In the genomic region with DNA sequence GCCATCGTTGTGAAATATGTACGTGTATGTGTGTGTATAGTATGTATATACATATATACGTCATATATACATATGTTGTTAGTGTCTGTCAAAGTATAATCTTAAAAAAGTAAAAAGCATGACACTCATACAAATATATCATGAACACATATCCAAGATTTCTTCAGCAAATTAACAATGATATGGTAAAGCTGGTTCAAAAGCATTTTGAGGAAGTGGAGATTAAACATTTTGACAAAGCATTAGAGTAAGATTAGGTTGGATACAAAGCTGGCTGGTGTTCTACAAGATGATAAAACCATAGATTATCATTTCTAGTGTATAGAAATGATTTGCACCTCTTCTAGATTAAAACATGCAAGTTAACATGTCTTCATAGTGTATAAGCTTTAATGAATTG, we compare ENCODE assay signal across 8 cellular contexts. TPM values are rescaled to one million over a fixed set of nuclear protein-coding genes. Genes with fewer than 3 reads are reported as not detected.
DNase-seq lines count a peak whose midpoint lies in the region; ATAC-seq, FAIRE-seq and TF ChIP-seq lines count a peak whose summit lies in the region.

No MANE protein-coding gene starts in this region.

- TF ChIP-seq RAD21 in A549 (conservative IDR thresholded peaks at IDR 0.05 in 1 of 2, IDR thresholded peaks at IDR 0.05 in 1 of 2): no peak

- no peaks in the 10 kb centered on the region for H3K9me3 Mint-ChIP-seq in MCF 10A (ENCODE audit: unreplicated experiment)

- peak overlapping the region; percentile 69 for H3K4me2 ChIP-seq in A549

- TF ChIP-seq POLR2A in A549 (IDR thresholded peaks at IDR 0.05; ENCODE audit: low read length): no peak

- no peak for TF ChIP-seq CTCF in A549 (IDR thresholded peaks at IDR 0.05)
- no peak for TF ChIP-seq CTCF in HL-60 (IDR thresholded peaks at IDR 0.05; ENCODE audit: insufficient read depth, low read length)
- TF ChIP-seq CTCF in MCF 10A (IDR thresholded peaks at IDR 0.05; ENCODE audit: unreplicated experiment): no peak
- no peak for TF ChIP-seq CTCF in mucosa of descending colon (IDR thresholded peaks at IDR 0.05)

- H3K27ac ChIP-seq in A549 (peak overlapping the region; percentile 93 to 98), HL-60 (replicated peaks) (peak overlapping the region; percentile 99)

- intact Hi-C loops in MCF 10A (cut with micrococcal nuclease): loop anchor here (10.0 kb wide), 1 partner anchor 54 kb away; a partner anchor contains a TSS
- intact Hi-C loops in mucosa of descending colon (cut with DNase I, micrococcal nuclease): no loop called here

- peak overlapping the region; percentile 88 for H3K27ac Mint-ChIP-seq in MCF 10A (ENCODE audit: low read depth, unreplicated experiment)

- H3K4me3 Mint-ChIP-seq in MCF 10A (ENCODE audit: unreplicated experiment): peak overlapping the region; percentile 80

- BruUV-seq in MCF 10A (replicated peaks; lab: Mats Ljungman, UMichigan): TSS peak; percentile 93

- DNase-seq in A549 (ENCODE audit: low read depth in 1 of 2, low spot score in 1 of 2) (no peak), HL-60 (ENCODE audit: low read depth in 1 of 2, low spot score in 1 of 2) (no peak), MCF 10A (ENCODE audit: unreplicated experiment) (no peak), mucosa of descending colon (no peak), NCI-H187 treated with DMSO at 0.1 percent for 48 hours (lab: John Stamatoyannopoulos, UW) (no peak)

- H3K27me3 Mint-ChIP-seq in MCF 10A (ENCODE audit: insufficient read depth, unreplicated experiment): no peaks in the 10 kb centered on the region

- ATAC-seq in A549: no peak
- ATAC-seq in mucosa of descending colon: no peak
- ATAC-seq in HG03196 (IDR thresholded peaks at IDR 0.05; ENCODE audit: unreplicated experiment): no peak
- no peak for ATAC-seq in GM18511 (IDR thresholded peaks at IDR 0.05; ENCODE audit: unreplicated experiment)
- no peak for ATAC-seq in GM21390 (IDR thresholded peaks at IDR 0.05; ENCODE audit: unreplicated experiment)

- TF ChIP-seq EP300 in A549 (IDR thresholded peaks at IDR 0.05): no peak

- peaks cover 32% of the 10 kb centered on the region for H3K4me1 Mint-ChIP-seq in MCF 10A (ENCODE audit: insufficient read depth, unreplicated experiment)

- CTCF ChIA-PET in A549 (lab: Yijun Ruan, JAX): interaction anchor here (0.8 to 2.3 kb wide), 7 partner anchors 16 to 250 kb away, joined by 3 to 17 read pairs (median 4); no protein-coding TSS in a partner anchor
- CTCF ChIA-PET in MCF 10A (lab: Yijun Ruan, JAX): interaction anchor here (0.6 to 4.7 kb wide), 7 partner anchors 10 to 419 kb away, joined by 3 to 43 read pairs (median 4); no protein-coding TSS in a partner anchor

- FAIRE-seq in A549 (lab: Jason Lieb, UNC): no peak

- H3K4me3 ChIP-seq in A549: peak overlapping the region; percentile 88
- H3K4me3 ChIP-seq in HL-60 (replicated peaks; ENCODE audit: insufficient read depth, low read length): peak overlapping the region; percentile 69
- peak overlapping the region; percentile 93 for H3K4me3 ChIP-seq in mucosa of descending colon

- H3K9me3 ChIP-seq in A549 (no peaks in the 10 kb centered on the region), mucosa of descending colon (no peaks in the 10 kb centered on the region)

- no peaks in the 10 kb centered on the region for H3K36me3 ChIP-seq in mucosa of descending colon (ENCODE audit: low read depth)

- WGBS in A549 (ENCODE audit: missing lambda C conversion rate): 9% methylated on average over 3 of the region's 3 CpGs

- POLR2A ChIA-PET in A549 (lab: Yijun Ruan, JAX): interaction anchor here (0.7 to 1.8 kb wide), 6 partner anchors 43 to 516 kb away, joined by 3 to 8 read pairs (median 3); a partner anchor contains a TSS
- POLR2A ChIA-PET in MCF 10A (lab: Yijun Ruan, JAX): interaction anchor here (0.7 to 4.7 kb wide), 29 partner anchors 8 to 510 kb away, joined by 3 to 69 read pairs (median 5); a partner anchor contains a TSS

- peaks cover 13% of the 10 kb centered on the region for H3K4me1 ChIP-seq in A549
- peaks cover 28% of the 10 kb centered on the region for H3K4me1 ChIP-seq in mucosa of descending colon (ENCODE audit: low read depth)

- H3K36me3 Mint-ChIP-seq in MCF 10A (ENCODE audit: insufficient read depth, unreplicated experiment): peaks cover 1% of the 10 kb centered on the region

- no peaks in the 10 kb centered on the region for H3K27me3 ChIP-seq in HL-60 (ENCODE audit: insufficient read depth, poor library complexity, severe bottlenecking)

TF ChIP-seq in A549, 52 proteins besides CTCF, POLR2A, EP300 and RAD21:
- TF ChIP-seq BHLHE40 (IDR thresholded peaks at IDR 0.05; ENCODE audit: low read depth, low read length) (no peak), CEBPB (IDR thresholded peaks at IDR 0.05) (no peak), RFX5 (IDR thresholded peaks at IDR 0.05) (no peak), RNF2 (IDR thresholded peaks at IDR 0.05; ENCODE audit: borderline replicate concordance, low read depth) (no peak), ZC3H11A (IDR thresholded peaks at IDR 0.05) (no peak), MAFK (IDR thresholded peaks at IDR 0.05; ENCODE audit: partially characterized antibody) (no peak), GATA3 (IDR thresholded peaks at IDR 0.05; ENCODE audit: borderline replicate concordance) (no peak), CBX2 (IDR thresholded peaks at IDR 0.05; ENCODE audit: borderline replicate concordance, low read depth) (no peak), CHD4 (IDR thresholded peaks at IDR 0.05; ENCODE audit: borderline replicate concordance) (no peak), SMC3 (IDR thresholded peaks at IDR 0.05) (no peak), NFE2L2 (conservative IDR thresholded peaks at IDR 0.05; ENCODE audit: low read length) (no peak), FOSL2 (IDR thresholded peaks at IDR 0.05) (no peak), FOSL2 (CRISPR knock-in tag; IDR thresholded peaks at IDR 0.05) (no peak), JUNB (IDR thresholded peaks at IDR 0.05) (no peak), EHF (CRISPR knock-in tag; IDR thresholded peaks at IDR 0.05) (no peak), RARB (CRISPR knock-in tag; IDR thresholded peaks at IDR 0.05) (no peak), TFCP2L1 (CRISPR knock-in tag; IDR thresholded peaks at IDR 0.05) (no peak), CHD2 (IDR thresholded peaks at IDR 0.05; ENCODE audit: low read length, partially characterized antibody) (no peak)
- TF ChIP-seq, protein P1, sequence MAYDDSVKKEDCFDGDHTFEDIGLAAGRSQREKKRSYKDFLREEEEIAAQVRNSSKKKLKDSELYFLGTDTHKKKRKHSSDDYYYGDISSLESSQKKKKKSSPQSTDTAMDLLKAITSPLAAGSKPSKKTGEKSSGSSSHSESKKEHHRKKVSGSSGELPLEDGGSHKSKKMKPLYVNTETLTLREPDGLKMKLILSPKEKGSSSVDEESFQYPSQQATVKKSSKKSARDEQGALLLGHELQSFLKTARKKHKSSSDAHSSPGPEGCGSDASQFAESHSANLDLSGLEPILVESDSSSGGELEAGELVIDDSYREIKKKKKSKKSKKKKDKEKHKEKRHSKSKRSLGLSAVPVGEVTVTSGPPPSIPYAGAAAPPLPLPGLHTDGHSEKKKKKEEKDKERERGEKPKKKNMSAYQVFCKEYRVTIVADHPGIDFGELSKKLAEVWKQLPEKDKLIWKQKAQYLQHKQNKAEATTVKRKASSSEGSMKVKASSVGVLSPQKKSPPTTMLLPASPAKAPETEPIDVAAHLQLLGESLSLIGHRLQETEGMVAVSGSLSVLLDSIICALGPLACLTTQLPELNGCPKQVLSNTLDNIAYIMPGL (CRISPR knock-in tag; IDR thresholded peaks at IDR 0.05; ENCODE audit: borderline replicate concordance): no peak
- TF ChIP-seq, protein P2, sequence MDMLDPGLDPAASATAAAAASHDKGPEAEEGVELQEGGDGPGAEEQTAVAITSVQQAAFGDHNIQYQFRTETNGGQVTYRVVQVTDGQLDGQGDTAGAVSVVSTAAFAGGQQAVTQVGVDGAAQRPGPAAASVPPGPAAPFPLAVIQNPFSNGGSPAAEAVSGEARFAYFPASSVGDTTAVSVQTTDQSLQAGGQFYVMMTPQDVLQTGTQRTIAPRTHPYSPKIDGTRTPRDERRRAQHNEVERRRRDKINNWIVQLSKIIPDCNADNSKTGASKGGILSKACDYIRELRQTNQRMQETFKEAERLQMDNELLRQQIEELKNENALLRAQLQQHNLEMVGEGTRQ (IDR thresholded peaks at IDR 0.05): no peak

RNA-seq across cellular contexts. Expression of a gene that starts 0.8 kb away (rescaled TPM):
- 66.3 and 84.2 TPM in 2 replicates for polyA plus RNA-seq in A549 (2011; rRNA removed)
- 30.0 and 34.8 TPM in 2 replicates for polyA plus RNA-seq in A549 (2012; cell fraction: cytosol; rRNA removed)
- 54.8 and 84.9 TPM in 2 replicates for polyA plus RNA-seq in A549 (2012; cell fraction: nucleus; rRNA removed)
- polyA plus RNA-seq in A549 (2017; fragmentation: RNase III; extraction: RNeasy Plus Mini Kit Qiagen cat#74134 plus additional on column Dnase treatment): 41.7 to 44.3 TPM (median 42.8 TPM) in 3 replicates
- 68.5 and 70.6 TPM in 2 replicates for polyA minus RNA-seq in A549 (2011; rRNA and poly(A)+ RNA removed)
- 85.5 and 87.7 TPM in 2 replicates for total RNA-seq in MCF 10A (2022)
- total RNA-seq in mucosa of descending colon: 100 to 1,000 TPM in 1 of 3 donors, 10 to 100 TPM in 2; 66.3 to 108 (median 76.0) TPM

RNA-seq across cellular contexts. Expression of a gene that starts 49.9 kb away (rescaled TPM):
- 0.06 and 0.12 TPM in 2 replicates for polyA plus RNA-seq in A549 (2011; rRNA removed)
- polyA plus RNA-seq in A549 (2012; cell fraction: cytosol; rRNA removed): 0.01 and 0.06 TPM in 2 replicates
- polyA plus RNA-seq in A549 (2012; cell fraction: nucleus; rRNA removed): 0.17 and 0.18 TPM in 2 replicates
- 0.01 to 0.04 TPM (median 0.03 TPM) in 3 replicates for polyA plus RNA-seq in A549 (2017; fragmentation: RNase III; extraction: RNeasy Plus Mini Kit Qiagen cat#74134 plus additional on column Dnase treatment)
- 0.12 TPM in 1 of 2 replicates, not detected in the other for polyA minus RNA-seq in A549 (2011; rRNA and poly(A)+ RNA removed)
- total RNA-seq in MCF 10A (2022): 0.07 TPM in 1 of 2 replicates, not detected in the other
- total RNA-seq in mucosa of descending colon: under 1 TPM in 2 of 3 donors, not detected in 1; 0.12 to 0.82 TPM
